8 cellular contexts compared by ENCODE assay signal in the genomic region with DNA sequence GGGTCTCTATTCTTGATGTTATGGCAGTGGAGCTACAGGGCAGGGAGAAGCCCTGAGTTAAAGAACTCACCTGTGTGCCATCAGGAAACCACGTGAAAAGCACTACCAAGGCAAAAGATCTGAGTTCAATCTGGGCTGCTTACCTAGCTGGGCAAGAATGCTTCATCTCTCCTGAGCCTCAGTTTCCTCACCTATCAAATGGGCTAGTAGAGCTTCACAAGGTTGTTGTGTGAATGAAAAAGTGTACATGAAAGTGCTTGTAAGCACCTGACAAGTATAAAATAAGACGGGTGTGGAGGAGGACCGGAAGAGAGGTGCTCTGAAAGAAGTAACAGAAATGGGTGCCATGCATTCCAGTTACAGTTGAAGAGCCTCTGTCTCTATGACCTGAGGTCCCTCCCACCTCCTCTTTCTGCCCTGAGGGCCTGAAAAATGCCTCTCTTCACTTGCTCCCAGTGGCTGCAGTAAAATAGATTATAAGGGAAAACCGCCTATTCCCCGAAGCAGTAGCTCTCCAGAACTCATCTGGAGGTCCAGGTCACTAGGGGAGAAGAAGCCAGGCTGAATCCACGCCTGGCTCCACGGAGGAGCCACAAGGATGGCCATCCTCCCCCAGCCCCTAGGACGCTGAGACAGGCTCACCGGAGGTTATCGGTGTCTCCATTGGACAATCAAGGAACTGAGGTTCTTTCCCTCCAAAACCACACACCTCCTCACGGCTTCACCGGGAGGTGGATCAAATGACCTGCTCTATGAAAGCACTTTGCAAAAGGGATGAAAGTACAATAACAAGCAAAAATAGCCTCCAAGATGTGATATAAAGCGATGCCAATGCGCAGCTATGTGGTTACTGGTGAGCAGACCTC. TPM values are rescaled to one million over a fixed set of nuclear protein-coding genes. Genes with fewer than 3 reads are reported as not detected.
DNase-seq lines count a peak whose midpoint lies in the region; ATAC-seq and TF ChIP-seq lines count a peak whose summit lies in the region.

No MANE protein-coding gene starts in this region.

- intact Hi-C loops in Panc1 (cut with micrococcal nuclease; ENCODE audit: unreplicated experiment) (no loop called here), sigmoid colon (cut with DNase I) (loop anchor here (5.0 kb wide), 2 partner anchors 42 to 92 kb away; partner anchors contain the start of genes SFT2D2 and TIPRL)

- CTCF ChIA-PET in Panc1 (lab: Charles Lee): no interaction called here

- H3K4me3 ChIP-seq in H7 (ENCODE audit: insufficient read depth, low read depth, low read length) (peak overlapping the region; percentile 79), Panc1 (ENCODE audit: low read depth in 2 of 2, low read length in 2 of 2) (peak overlapping the region; percentile 47 to 50), fibroblast of mammary gland (ENCODE audit: control insufficient read depth, low read depth, low read length) (peak overlapping the region; percentile 72), sigmoid colon (peak overlapping the region; percentile 66 to 92 (median 89))

- POLR2A ChIA-PET in Panc1 (lab: Charles Lee): no interaction called here

- ATAC-seq in Panc1: 0 out of 2 replicates have a peak, but pooled peaks have one; percentile 23

- no peak for TF ChIP-seq EP300 in sigmoid colon (IDR thresholded peaks at IDR 0.05)

- 24 to 39% methylated on average over 14 of the region's 14 CpGs for WGBS in sigmoid colon, 2 donors

- in situ Hi-C loops in Panc1 (cut with HindIII; ENCODE audit: low pct_unique_long_range_greater_than_20kb, low sequenced_read_pairs): no loop called here

- TF ChIP-seq CTCF in Panc1 (IDR thresholded peaks at IDR 0.05) (no peak), fibroblast of mammary gland (conservative IDR thresholded peaks at IDR 0.05; ENCODE audit: control insufficient read depth, insufficient read depth, low read depth, low read length) (no peak), sigmoid colon (IDR thresholded peaks at IDR 0.05) (no peak)

- H3K27me3 ChIP-seq in H7 (ENCODE audit: control insufficient read depth, insufficient read depth, low read length) (peaks cover 21% of the 10 kb centered on the region), Panc1 (ENCODE audit: control insufficient read depth, insufficient read depth, low read length) (peaks cover 32% of the 10 kb centered on the region), sigmoid colon (no peaks in the 10 kb centered on the region)

- H3K4me1 ChIP-seq in Panc1 (ENCODE audit: control insufficient read depth, insufficient read depth, low read length) (peaks cover 14% of the 10 kb centered on the region), sigmoid colon (peaks cover 0 to 35% (median 20%) of the 10 kb centered on the region in 4 donors)

- peak; percentile 56 for DNase-seq in H7
- DNase-seq in Panc1 (ENCODE audit: low read depth, low spot score): no peak
- DNase-seq in fibroblast of mammary gland (ENCODE audit: low read depth): no peak
- no peak for DNase-seq in sigmoid colon
- no peak for DNase-seq in SHP77 treated with DMSO at 0.1 percent for 48 hours (lab: John Stamatoyannopoulos, UW)
- no peak for DNase-seq in foreskin melanocyte
- DNase-seq in NCI-H2196 (lab: John Stamatoyannopoulos, UW; ENCODE audit: unreplicated experiment): no peak
- DNase-seq in NCI-H1048 (lab: John Stamatoyannopoulos, UW): no peak

- H3K9me3 ChIP-seq in Panc1 (ENCODE audit: control insufficient read depth, insufficient read depth, low read depth, low read length): no peaks in the 10 kb centered on the region
- no peaks in the 10 kb centered on the region for H3K9me3 ChIP-seq in sigmoid colon

- TF ChIP-seq POLR2A in sigmoid colon (IDR thresholded peaks at IDR 0.05): no peak

- no TSS peak for BruUV-seq in Panc1 (replicated peaks; lab: Mats Ljungman, UMichigan)

- H3K36me3 ChIP-seq in H7 (replicated peaks; ENCODE audit: control insufficient read depth, insufficient read depth, low read length): no peaks in the 10 kb centered on the region
- H3K36me3 ChIP-seq in Panc1 (ENCODE audit: control insufficient read depth, insufficient read depth, low read length): no peaks in the 10 kb centered on the region
- H3K36me3 ChIP-seq in sigmoid colon: no peaks in the 10 kb centered on the region

- no peak overlapping the region for H3K27ac ChIP-seq in Panc1 (ENCODE audit: low read length)
- H3K27ac ChIP-seq in sigmoid colon: peak overlapping the region; percentile 84 to 87 (median 84)

RNA-seq across cellular contexts. Expression of gene GPR161, which starts 1.4 kb away (rescaled TPM):
- total RNA-seq in H7 (2014; rRNA removed; shearing (Covaris generic)): 16.6 and 20.4 TPM in 2 replicates
- 2.4 TPM for total RNA-seq in Panc1 (2021; ENCODE audit: unreplicated experiment)
- polyA plus RNA-seq in Panc1 (2012; ENCODE audit: insufficient read length): 2.2 TPM
- total RNA-seq in sigmoid colon: 10 to 100 TPM in 3 of 4 donors, 1 to 10 TPM in 1; 8.9 to 23.0 (median 14.1) TPM
- polyA plus RNA-seq in sigmoid colon: 1 to 10 TPM in 1 of 3 donors, under 1 TPM in 2; 0.60 to 2.7 (median 0.92) TPM

RNA-seq across cellular contexts. Expression of gene TIPRL, which starts 43.4 kb away (rescaled TPM):
- 39.1 and 44.5 TPM in 2 replicates for total RNA-seq in H7 (2014; rRNA removed; shearing (Covaris generic))
- total RNA-seq in Panc1 (2021; ENCODE audit: unreplicated experiment) (48.5 TPM), sigmoid colon (10 to 100 TPM; 24.0 to 31.0 (median 30.8) TPM)
- polyA plus RNA-seq in Panc1 (2012; ENCODE audit: insufficient read length): 24.6 TPM
- polyA plus RNA-seq in sigmoid colon: 10 to 100 TPM; 19.3 to 31.0 (median 24.6) TPM
